Comparison of ENCODE assay signal across 22 cellular contexts in the genomic region with DNA sequence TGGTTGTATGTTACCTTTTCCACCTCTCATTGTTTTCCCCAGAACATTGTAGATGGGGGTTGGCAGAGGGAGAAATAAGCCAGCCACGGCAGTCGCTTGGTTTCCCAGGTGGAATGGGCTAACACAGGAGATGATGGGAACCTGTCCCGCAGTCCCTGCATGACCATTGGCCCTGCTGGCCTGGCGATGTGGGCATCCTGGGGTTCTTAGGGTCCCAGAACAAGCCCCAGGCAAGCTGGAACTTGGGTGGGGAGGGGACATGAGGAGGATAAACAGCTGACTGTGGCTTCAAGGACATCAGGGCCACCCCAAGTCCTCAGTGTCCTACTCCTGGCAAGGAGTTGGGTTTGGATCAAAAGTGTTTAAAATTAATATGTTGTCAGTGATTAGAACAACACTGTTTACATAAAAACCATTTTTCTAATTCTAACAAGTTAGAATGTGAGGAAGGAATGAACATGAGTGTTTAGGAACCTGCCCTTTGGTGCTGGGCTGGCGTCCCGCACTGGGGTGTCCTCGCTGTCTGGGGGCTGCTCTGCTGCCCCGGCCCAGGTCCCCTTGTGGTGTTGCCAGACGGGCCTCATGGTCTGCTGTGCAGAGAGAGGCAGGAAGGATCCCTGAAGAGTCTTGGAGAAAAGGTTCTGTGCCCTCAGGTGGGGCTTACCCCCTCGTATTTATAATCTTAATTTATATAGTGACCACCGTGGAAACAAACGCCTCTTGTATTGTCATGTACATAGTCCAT.
DNase-seq lines count a peak whose midpoint lies in the region; ATAC-seq, FAIRE-seq and TF ChIP-seq lines count a peak whose summit lies in the region.
"Had no signal": no experiment of that assay in that cellular context is flagged by ENCODE, and none has a peak within 500 bp of the region (broad histone marks: within the 10 kb centered on the region; RNA-seq: fewer than 3 reads in every experiment).

No MANE protein-coding gene starts in this region.

- H3K4me2 ChIP-seq in A549 = no peak overlapping the region
- H3K4me2 ChIP-seq: KMS-11, neural progenitor cell, SK-N-SH had no signal

- H3K36me3 ChIP-seq in H7 (replicated peaks; ENCODE audit: control insufficient read depth, insufficient read depth, low read length) = no peaks in the 10 kb centered on the region; the same call in 1 of the 2 replicates
- H3K36me3 ChIP-seq in endodermal cell (ENCODE audit: control insufficient read depth, insufficient read depth, low read length) = peaks cover 8% of the 10 kb centered on the region
- H3K36me3 ChIP-seq: neural progenitor cell had no signal

- ATAC-seq in A549 (no peak), sciatic nerve (no peak)
- ATAC-seq: lower lobe of right lung, T-helper 17 cell had no signal

- POLR2A ChIA-PET in A549 (lab: Yijun Ruan, JAX) = no interaction called here

- CTCF ChIA-PET in A549 (lab: Yijun Ruan, JAX) = interaction anchor here (1.3 kb wide), 2 partner anchors 7 to 361 kb away, joined by 3 to 6 read pairs; no protein-coding TSS in a partner anchor

- TF ChIP-seq CTCF in A549 (IDR thresholded peaks at IDR 0.05) (no peak), endodermal cell (conservative IDR thresholded peaks at IDR 0.05) (no peak)

- intact Hi-C loops in sciatic nerve (cut with DNase I) = no loop called here

- H3K27me3 ChIP-seq in H7 (ENCODE audit: control insufficient read depth, insufficient read depth, low read length) = no peaks in the 10 kb centered on the region
- H3K27me3 ChIP-seq in endodermal cell (ENCODE audit: control insufficient read depth, insufficient read depth, low read length, poor library complexity, severe bottlenecking) = no peaks in the 10 kb centered on the region
- H3K27me3 ChIP-seq: neural progenitor cell had no signal

- TF ChIP-seq EP300 in A549 (IDR thresholded peaks at IDR 0.05) = no peak

- no peak overlapping the region for H3K9ac ChIP-seq in endodermal cell (ENCODE audit: extremely low read depth, low read length, poor library complexity, severe bottlenecking)
- H3K9ac ChIP-seq: KMS-11, neural progenitor cell, SK-N-SH had no signal

- TF ChIP-seq POLR2A in A549 (IDR thresholded peaks at IDR 0.05; ENCODE audit: low read length) = no peak

- 98% methylated on average over 12 of the region's 12 CpGs for WGBS in A549 (ENCODE audit: missing lambda C conversion rate)
- WGBS in endodermal cell (ENCODE audit: insufficient coverage in 1 of 2, insufficient read length in 1 of 2), 2 experiments = 93% methylated on average over 3 to 12 of the region's 12 CpGs

- no peak for TF ChIP-seq RAD21 in A549 (conservative IDR thresholded peaks at IDR 0.05 in 1 of 2, IDR thresholded peaks at IDR 0.05 in 1 of 2)

- DNase-seq in A549 (ENCODE audit: low read depth in 1 of 2, low spot score in 1 of 2) = no peak
- peak; percentile 28 for DNase-seq in H7
- peak; percentile 14 for DNase-seq in endodermal cell
- DNase-seq in sciatic nerve (ENCODE audit: low spot score) = peak; percentile 45
- DNase-seq in dermis blood vessel endothelial cell = no peak
- DNase-seq in stimulated activated CD4-positive, alpha-beta T cell treated with anti-CD3 and anti-CD28 coated beads, Interleukin-1b, Interleukin-23, amount 100 ng/mL, for 48 hours = no peak
- DNase-seq in NCI-H524 (lab: John Stamatoyannopoulos, UW) = no peak
- DNase-seq: activated CD4-positive, alpha-beta T cell treated with anti-CD3 and anti-CD28 coated beads for 48 hours; activated effector memory CD4-positive, alpha-beta T cell treated with Interleukin-2 at 50 U/mL for 16 hours; effector CD4-positive, alpha-beta T cell; EL; erythroblast; immature natural killer cell; lower lobe of right lung; NCI-H146; NCI-H510A; SK-N-SH; T-helper 17 cell had no signal

- H3K4me1 Mint-ChIP-seq in endodermal cell = no peaks in the 10 kb centered on the region
- H3K4me1 Mint-ChIP-seq: neural progenitor cell had no signal

- H3K27ac Mint-ChIP-seq in endodermal cell = no peak overlapping the region
- H3K27ac Mint-ChIP-seq: neural progenitor cell, T-helper 17 cell had no signal

- H3K4me3 ChIP-seq in A549 = no peak overlapping the region
- H3K4me3 ChIP-seq in H7 (ENCODE audit: insufficient read depth, low read depth, low read length) = no peak overlapping the region
- H3K4me3 ChIP-seq in endodermal cell (ENCODE audit: low read length) = no peak overlapping the region
- H3K4me3 ChIP-seq: HAP-1, lower lobe of right lung, neural progenitor cell, skin epidermis had no signal

- no peak for FAIRE-seq in A549 (lab: Jason Lieb, UNC)

- H3K36me3 Mint-ChIP-seq in endodermal cell (ENCODE audit: low read depth) = peaks cover 51% of the 10 kb centered on the region

- peaks cover 3% of the 10 kb centered on the region for H3K9me3 Mint-ChIP-seq in endodermal cell
- H3K9me3 Mint-ChIP-seq: immature natural killer cell, neural progenitor cell had no signal

- H3K9me3 ChIP-seq in A549 (no peaks in the 10 kb centered on the region), endodermal cell (ENCODE audit: control insufficient read depth, low read length) (no peaks in the 10 kb centered on the region)
- H3K9me3 ChIP-seq: HAP-1, lower lobe of right lung, SK-N-SH had no signal

- H3K27me3 Mint-ChIP-seq in endodermal cell (ENCODE audit: insufficient read depth) = no peaks in the 10 kb centered on the region
- H3K27me3 Mint-ChIP-seq: T-helper 17 cell had no signal

- H3K4me1 ChIP-seq in A549 (peaks cover 18% of the 10 kb centered on the region), endodermal cell (ENCODE audit: control insufficient read depth, insufficient read depth, low read length) (no peaks in the 10 kb centered on the region)
- H3K4me1 ChIP-seq: HAP-1, neural progenitor cell had no signal

- H3K27ac ChIP-seq in A549 (peak overlapping the region; percentile 48 to 98; a peak in 5 of 6 replicates), endodermal cell (ENCODE audit: low read depth, low read length) (no peak overlapping the region)
- H3K27ac ChIP-seq: KMS-11, neural progenitor cell, skin epidermis had no signal

- no peak overlapping the region for H3K4me3 Mint-ChIP-seq in endodermal cell
- H3K4me3 Mint-ChIP-seq: immature natural killer cell, neural progenitor cell, T-helper 17 cell had no signal

TF ChIP-seq in A549, 52 proteins besides CTCF, POLR2A, EP300 and RAD21:
- TF ChIP-seq ATOH8 (CRISPR knock-in tag; IDR thresholded peaks at IDR 0.05; ENCODE audit: low read depth) = no peak; the same call in 1 of the 2 replicates
- TF ChIP-seq, protein P1, sequence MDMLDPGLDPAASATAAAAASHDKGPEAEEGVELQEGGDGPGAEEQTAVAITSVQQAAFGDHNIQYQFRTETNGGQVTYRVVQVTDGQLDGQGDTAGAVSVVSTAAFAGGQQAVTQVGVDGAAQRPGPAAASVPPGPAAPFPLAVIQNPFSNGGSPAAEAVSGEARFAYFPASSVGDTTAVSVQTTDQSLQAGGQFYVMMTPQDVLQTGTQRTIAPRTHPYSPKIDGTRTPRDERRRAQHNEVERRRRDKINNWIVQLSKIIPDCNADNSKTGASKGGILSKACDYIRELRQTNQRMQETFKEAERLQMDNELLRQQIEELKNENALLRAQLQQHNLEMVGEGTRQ (IDR thresholded peaks at IDR 0.05) = no peak
- TF ChIP-seq EHMT2 (IDR thresholded peaks at IDR 0.05; ENCODE audit: low read depth) = no peak
- TF ChIP-seq TFCP2L1 (CRISPR knock-in tag; IDR thresholded peaks at IDR 0.05) = no peak
- TF ChIP-seq ZC3H11A (IDR thresholded peaks at IDR 0.05) = no peak
- no peak for TF ChIP-seq RFX5 (IDR thresholded peaks at IDR 0.05)
- TF ChIP-seq KDM1A (IDR thresholded peaks at IDR 0.05; ENCODE audit: low read depth) = no peak
- TF ChIP-seq CBX2 (IDR thresholded peaks at IDR 0.05; ENCODE audit: borderline replicate concordance, low read depth) = no peak
- no peak for TF ChIP-seq HOXB13 (CRISPR knock-in tag; IDR thresholded peaks at IDR 0.05; ENCODE audit: low read depth)
- no peak for TF ChIP-seq ZSCAN20 (CRISPR knock-in tag; IDR thresholded peaks at IDR 0.05)
- TF ChIP-seq, protein P2, sequence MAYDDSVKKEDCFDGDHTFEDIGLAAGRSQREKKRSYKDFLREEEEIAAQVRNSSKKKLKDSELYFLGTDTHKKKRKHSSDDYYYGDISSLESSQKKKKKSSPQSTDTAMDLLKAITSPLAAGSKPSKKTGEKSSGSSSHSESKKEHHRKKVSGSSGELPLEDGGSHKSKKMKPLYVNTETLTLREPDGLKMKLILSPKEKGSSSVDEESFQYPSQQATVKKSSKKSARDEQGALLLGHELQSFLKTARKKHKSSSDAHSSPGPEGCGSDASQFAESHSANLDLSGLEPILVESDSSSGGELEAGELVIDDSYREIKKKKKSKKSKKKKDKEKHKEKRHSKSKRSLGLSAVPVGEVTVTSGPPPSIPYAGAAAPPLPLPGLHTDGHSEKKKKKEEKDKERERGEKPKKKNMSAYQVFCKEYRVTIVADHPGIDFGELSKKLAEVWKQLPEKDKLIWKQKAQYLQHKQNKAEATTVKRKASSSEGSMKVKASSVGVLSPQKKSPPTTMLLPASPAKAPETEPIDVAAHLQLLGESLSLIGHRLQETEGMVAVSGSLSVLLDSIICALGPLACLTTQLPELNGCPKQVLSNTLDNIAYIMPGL (CRISPR knock-in tag; IDR thresholded peaks at IDR 0.05; ENCODE audit: borderline replicate concordance) = no peak

Comparison
In these comparisons a context has a peak if more than half of its experiments do, and no peak if none do; other contexts are left out.
1. DNase-seq: peak in H7 (single experiment), endodermal cell (single experiment) and sciatic nerve (single experiment); none in A549 (0 of 2), dermis blood vessel endothelial cell (single experiment), stimulated activated CD4-positive, alpha-beta T cell treated with anti-CD3 and anti-CD28 coated beads, Interleukin-1b, Interleukin-23, amount 100 ng/mL, for 48 hours (single experiment) and NCI-H524 (0 of 2).